ENCODE assay signal across 25 cellular contexts in genomic region chr1:197659175-197659574, GRCh38.
DNase-seq lines count a peak whose midpoint lies in the region; ATAC-seq and TF ChIP-seq lines count a peak whose summit lies in the region.
"Had no signal": no experiment of that assay in that cellular context is flagged by ENCODE, and none has a peak within 500 bp of the region (broad histone marks: within the 10 kb centered on the region; RNA-seq: fewer than 3 reads in every experiment).

No MANE protein-coding gene starts in this region.

- no peaks in the 10 kb centered on the region for H3K27me3 ChIP-seq in IMR-90 (ENCODE audit: control insufficient read depth, insufficient read depth, low read length)
- no peaks in the 10 kb centered on the region for H3K27me3 ChIP-seq in adipocyte (replicated peaks; ENCODE audit: control insufficient read depth, insufficient read depth, low read length)
- H3K27me3 ChIP-seq: body of pancreas, gastrocnemius medialis had no signal

- no peak overlapping the region for H4K5ac ChIP-seq in IMR-90 (ENCODE audit: low read depth, low read length)

- H3K4me1 Mint-ChIP-seq in naive B cell, result peaks cover 2 to 11% (median 6%) of the 10 kb centered on the region in 3 donors
- peaks cover 10% of the 10 kb centered on the region for H3K4me1 Mint-ChIP-seq in activated CD4-positive, alpha-beta memory T cell treated with anti-CD3 and anti-CD28 coated beads for 36 hours (ENCODE audit: low read depth)

- no TSS peak for BruUV-seq in IMR-90 (replicated peaks; lab: Mats Ljungman, UMichigan)

- no peak overlapping the region for H3K27ac ChIP-seq in IMR-90 (ENCODE audit: insufficient read depth, low read length)
- H3K27ac ChIP-seq: body of pancreas, epithelial cell of prostate, gastrocnemius medialis had no signal

- peak overlapping the region; percentile 6 for H3K4me2 ChIP-seq in IMR-90 (ENCODE audit: low read depth, low read length)

- POLR2A ChIA-PET in IMR-90 (lab: Charles Lee; ENCODE audit: unreplicated experiment), result no interaction called here
- POLR2A ChIA-PET in activated CD4-positive, alpha-beta memory T cell treated with anti-CD3 and anti-CD28 coated beads for 36 hours (lab: Charles Lee), result no interaction called here

- peaks cover 5 to 7% of the 10 kb centered on the region in 2 donors for H3K36me3 Mint-ChIP-seq in naive B cell
- peaks cover 14% of the 10 kb centered on the region for H3K36me3 Mint-ChIP-seq in activated CD4-positive, alpha-beta memory T cell treated with anti-CD3 and anti-CD28 coated beads for 36 hours

- H3K79me1 ChIP-seq in IMR-90 (ENCODE audit: low read depth in 1 of 2, low read length in 2 of 2), result no peaks in the 10 kb centered on the region; a peak in 1 of 4 replicates

- TF ChIP-seq CTCF in IMR-90 (conservative IDR thresholded peaks at IDR 0.05; ENCODE audit: low read depth, low read length), result no peak

- H3K14ac ChIP-seq in IMR-90 (replicated peaks; ENCODE audit: low read depth, low read length), result no peak overlapping the region

- H3K4me3 ChIP-seq in IMR-90 (ENCODE audit: insufficient read depth, low read depth, low read length), result no peak overlapping the region
- peak overlapping the region; percentile 64 for H3K4me3 ChIP-seq in adipocyte (ENCODE audit: low read length)
- H3K4me3 ChIP-seq: body of pancreas, gastrocnemius medialis, mucosa of descending colon had no signal

- ATAC-seq in IMR-90 (ENCODE audit: low read depth), result no peak
- ATAC-seq in naive B cell (ENCODE audit: low read depth in 2 of 2), result peak in 1 of 2 donors; percentile 42
- ATAC-seq in GM18858 (IDR thresholded peaks at IDR 0.05; ENCODE audit: unreplicated experiment), result no peak
- ATAC-seq: body of pancreas, gastrocnemius medialis, left cardiac atrium, mucosa of descending colon, sciatic nerve had no signal

- H4K91ac ChIP-seq in IMR-90 (ENCODE audit: insufficient read depth, low read depth, low read length), result no peak overlapping the region

- H3K36me3 ChIP-seq in IMR-90 (ENCODE audit: control insufficient read depth, insufficient read depth, low read length) (no peaks in the 10 kb centered on the region), adipocyte (ENCODE audit: control insufficient read depth, insufficient read depth, low read length, severe bottlenecking) (no peaks in the 10 kb centered on the region)
- H3K36me3 ChIP-seq: gastrocnemius medialis had no signal

- no peaks in the 10 kb centered on the region for H3K27me3 Mint-ChIP-seq in naive B cell
- no peaks in the 10 kb centered on the region for H3K27me3 Mint-ChIP-seq in activated CD4-positive, alpha-beta memory T cell treated with anti-CD3 and anti-CD28 coated beads for 36 hours
- H3K27me3 Mint-ChIP-seq: activated CD4-positive, alpha-beta T cell treated with anti-CD3 and anti-CD28 coated beads, Interleukin-2, amount 10 ng/mL, durations not matched to agents 24 days and 14 days had no signal

- no peak overlapping the region for H2BK15ac ChIP-seq in IMR-90 (ENCODE audit: low read depth, low read length)

- H3K9me3 ChIP-seq in IMR-90 (ENCODE audit: control insufficient read depth, insufficient read depth, low read length) (no peaks in the 10 kb centered on the region), adipocyte (ENCODE audit: control insufficient read depth, low read length) (no peaks in the 10 kb centered on the region)
- H3K9me3 ChIP-seq: body of pancreas, gastrocnemius medialis, mucosa of descending colon had no signal

- no peak overlapping the region for H3K4ac ChIP-seq in IMR-90 (ENCODE audit: low read depth, low read length)

- H2AK9ac ChIP-seq in IMR-90 (replicated peaks; ENCODE audit: low read depth, low read length, poor library complexity), result no peak overlapping the region

- no peaks in the 10 kb centered on the region for H3K9me3 Mint-ChIP-seq in naive B cell
- no peaks in the 10 kb centered on the region for H3K9me3 Mint-ChIP-seq in activated CD4-positive, alpha-beta memory T cell treated with anti-CD3 and anti-CD28 coated beads for 36 hours
- H3K9me3 Mint-ChIP-seq: activated CD4-positive, alpha-beta T cell treated with anti-CD3 and anti-CD28 coated beads, Interleukin-2, amount 10 ng/mL, durations not matched to agents 24 days and 14 days had no signal

- DNase-seq in NOMO-1 treated with DMSO at 0.1 percent for 48 hours (lab: John Stamatoyannopoulos, UW; ENCODE audit: unreplicated experiment), result peak; percentile 35
- no peak for DNase-seq in NOMO-1 treated with dmso at 0.1 percent for 144 hours (lab: John Stamatoyannopoulos, UW; ENCODE audit: unreplicated experiment)
- DNase-seq in IMR-90, result no peak
- DNase-seq in adipocyte (ENCODE audit: low read depth), result no peak
- no peak for DNase-seq in naive B cell
- no peak for DNase-seq in activated CD4-positive, alpha-beta memory T cell treated with anti-CD3 and anti-CD28 coated beads for 36 hours
- DNase-seq in ecto neural progenitor cell (ENCODE audit: low spot score), result no peak
- DNase-seq: activated CD4-positive, alpha-beta T cell treated with anti-CD3 and anti-CD28 coated beads, Interleukin-2, amount 10 ng/mL, durations not matched to agents 24 days and 14 days; activated naive CD4-positive, alpha-beta T cell treated with Interleukin-2 at 50 U/mL for 16 hours; body of pancreas; C1 segment of cervical spinal cord; cortex of kidney; DMS79 treated with DMSO at 0.1 percent for 48 hours; gastrocnemius medialis; HCEC 1CT; KG1; left cardiac atrium; mucosa of descending colon; NCI-H1417 treated with DMSO at 0.1 percent for 48 hours; stimulated activated naive CD4-positive, alpha-beta T cell; SW 1271; trophoblast cell had no signal

- intact Hi-C loops in IMR-90 (cut with micrococcal nuclease), result loop anchor here (5.0 to 10.0 kb wide), 2 partner anchors 33 to 74 kb away; no protein-coding TSS in a partner anchor
- intact Hi-C loops in activated CD4-positive, alpha-beta memory T cell treated with anti-CD3 and anti-CD28 coated beads for 36 hours (cut with micrococcal nuclease), result no loop called here

- H3K4me1 ChIP-seq in IMR-90 (ENCODE audit: control insufficient read depth, insufficient read depth, low read length) (no peaks in the 10 kb centered on the region; the same call in 1 of the 2 replicates), adipocyte (ENCODE audit: control insufficient read depth, insufficient read depth, low read length) (peaks cover 22% of the 10 kb centered on the region)

- H2AFZ ChIP-seq in IMR-90 (replicated peaks; ENCODE audit: low read length, poor library complexity), result no peak overlapping the region

- H3K9ac ChIP-seq in IMR-90 (ENCODE audit: low read depth, low read length) (no peak overlapping the region), adipocyte (ENCODE audit: low read length) (peak overlapping the region; percentile 57)

- H2BK20ac ChIP-seq in IMR-90 (ENCODE audit: low read depth, low read length), result no peak overlapping the region

- peak overlapping the region in 6 of 8 donors; percentile 3 to 56 (median 40) for H3K4me3 Mint-ChIP-seq in naive B cell
- H3K4me3 Mint-ChIP-seq in activated CD4-positive, alpha-beta memory T cell treated with anti-CD3 and anti-CD28 coated beads for 36 hours, result no peak overlapping the region
- H3K4me3 Mint-ChIP-seq: activated CD4-positive, alpha-beta T cell treated with anti-CD3 and anti-CD28 coated beads, Interleukin-2, amount 10 ng/mL, durations not matched to agents 24 days and 14 days had no signal

- dilution Hi-C loops in IMR-90 (cut with HindIII; ENCODE audit: low sequenced_read_pairs, unreplicated experiment), result no loop called here

- no CpG with 5 or more reads among the region's 3 CpGs for WGBS in IMR-90 (ENCODE audit: extremely low coverage in 2 of 2, insufficient read length in 1 of 2), 2 experiments

- no peak overlapping the region for H3K56ac ChIP-seq in IMR-90 (ENCODE audit: extremely low read depth, insufficient read depth, low read length)

- H3K23ac ChIP-seq in IMR-90 (ENCODE audit: low read depth, low read length), result no peak overlapping the region

- no peak for TF ChIP-seq POLR2A in IMR-90 (IDR thresholded peaks at IDR 0.05; ENCODE audit: low read depth, low read length)

- CTCF ChIA-PET in IMR-90 (lab: Yijun Ruan, JAX), result no interaction called here
- CTCF ChIA-PET in activated CD4-positive, alpha-beta memory T cell treated with anti-CD3 and anti-CD28 coated beads for 36 hours (lab: Charles Lee), result no interaction called here

- no peaks in the 10 kb centered on the region for H4K20me1 ChIP-seq in IMR-90 (ENCODE audit: insufficient read depth, low read length)

- no peak overlapping the region for H4K8ac ChIP-seq in IMR-90 (ENCODE audit: low read depth in 2 of 2, low read length in 2 of 2)

- no peak overlapping the region for H2BK5ac ChIP-seq in IMR-90 (ENCODE audit: low read depth, low read length, poor library complexity, severe bottlenecking)

- no peak for TF ChIP-seq RAD21 in IMR-90 (IDR thresholded peaks at IDR 0.05; ENCODE audit: low read length)

- peak overlapping the region in 2 of 6 donors; percentile 14 to 54 for H3K27ac Mint-ChIP-seq in naive B cell
- no peak overlapping the region for H3K27ac Mint-ChIP-seq in activated CD4-positive, alpha-beta memory T cell treated with anti-CD3 and anti-CD28 coated beads for 36 hours
- H3K27ac Mint-ChIP-seq: activated CD4-positive, alpha-beta T cell treated with anti-CD3 and anti-CD28 coated beads, Interleukin-2, amount 10 ng/mL, durations not matched to agents 24 days and 14 days had no signal

- in situ Hi-C loops in IMR-90 (cut with MboI; ENCODE audit: low sequenced_read_pairs), result no loop called here

- H3K9me1 ChIP-seq in IMR-90 (ENCODE audit: insufficient read depth, low read length), result no peaks in the 10 kb centered on the region

- no peak overlapping the region for H2AK5ac ChIP-seq in IMR-90 (ENCODE audit: low read depth, low read length)

- no peak overlapping the region for H3K18ac ChIP-seq in IMR-90 (ENCODE audit: low read depth, low read length)

- H2BK120ac ChIP-seq in IMR-90 (ENCODE audit: low read depth, low read length), result no peak overlapping the region

TF ChIP-seq in IMR-90, 13 proteins besides CTCF, POLR2A, EP300 and RAD21:
- TF ChIP-seq SMC3 (IDR thresholded peaks at IDR 0.05; ENCODE audit: low read depth, low read length) (no peak), USF2 (IDR thresholded peaks at IDR 0.05; ENCODE audit: low read depth, low read length) (no peak), BHLHE40 (IDR thresholded peaks at IDR 0.05; ENCODE audit: low read depth, low read length) (no peak), CEBPB (IDR thresholded peaks at IDR 0.05; ENCODE audit: low read depth, low read length) (no peak), NFE2L2 (IDR thresholded peaks at IDR 0.05; ENCODE audit: low read depth, low read length) (no peak), MXI1 (IDR thresholded peaks at IDR 0.05; ENCODE audit: borderline replicate concordance, low read depth, low read length) (no peak), MAFK (IDR thresholded peaks at IDR 0.05; ENCODE audit: low read depth, low read length) (no peak)
